Comparison of ENCODE assay signal across 9 cellular contexts in the genomic region with DNA sequence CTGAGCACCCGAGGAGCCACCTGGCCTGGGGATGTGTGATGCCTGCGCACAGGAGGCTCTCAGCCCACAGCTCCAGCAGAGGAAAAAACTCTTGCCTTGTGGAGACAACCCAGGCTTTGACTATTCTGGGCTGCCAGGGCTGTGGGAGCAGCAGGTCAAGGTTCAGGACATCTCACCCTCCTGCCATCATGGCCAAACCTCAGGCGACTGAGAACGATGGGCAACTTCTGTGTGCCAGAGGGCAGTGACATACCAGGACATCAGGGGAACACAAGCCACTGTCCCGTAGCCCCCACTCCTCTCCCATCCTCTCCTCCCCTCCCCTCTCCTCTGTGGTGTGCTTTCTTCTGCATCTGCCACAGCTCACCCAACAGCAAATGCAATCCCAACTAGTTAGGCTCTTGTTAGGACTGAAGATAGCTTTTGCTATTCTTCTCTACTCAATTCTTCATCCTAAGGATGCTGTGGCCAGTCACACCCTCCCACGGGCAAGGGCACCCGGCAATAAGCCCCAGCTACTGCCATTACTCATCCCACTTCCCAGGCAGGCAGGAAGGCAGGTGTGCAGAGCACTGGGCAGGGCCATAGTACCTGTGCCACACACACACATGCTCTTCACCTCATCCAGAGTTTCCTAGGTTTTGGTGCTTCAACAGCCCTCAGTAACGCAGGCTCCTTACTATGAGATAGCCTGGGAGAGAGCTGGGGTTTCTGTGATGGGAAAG. TPM values are rescaled to one million over a fixed set of nuclear protein-coding genes. Genes with fewer than 3 reads are reported as not detected.
DNase-seq lines count a peak whose midpoint lies in the region; ATAC-seq and TF ChIP-seq lines count a peak whose summit lies in the region.
"Had no signal": no experiment of that assay in that cellular context is flagged by ENCODE, and none has a peak within 500 bp of the region (broad histone marks: within the 10 kb centered on the region; RNA-seq: fewer than 3 reads in every experiment).

No MANE protein-coding gene starts in this region.

- no peak overlapping the region for H3K4me2 ChIP-seq in smooth muscle cell

- no peak overlapping the region for H3K9ac ChIP-seq in smooth muscle cell (ENCODE audit: low read depth)

- DNase-seq in activated CD4-positive, alpha-beta T cell treated with anti-CD3 and anti-CD28 coated beads for 48 hours: peak; percentile 57
- no peak for DNase-seq in activated CD4-positive, alpha-beta T cell treated with anti-CD3 and anti-CD28 coated beads for 4 hours
- DNase-seq in right atrium auricular region (ENCODE audit: low spot score) (no peak), Kasumi-1 (lab: John Stamatoyannopoulos, UW) (no peak), anterior cingulate cortex (lab: John Stamatoyannopoulos, UW) (no peak), smooth muscle cell (lab: John Stamatoyannopoulos, UW; ENCODE audit: unreplicated experiment) (no peak)
- no peak for DNase-seq in stimulated activated naive CD8-positive, alpha-beta T cell treated with anti-CD3 and anti-CD28 coated beads, Interleukin-15, Interleukin-2, amounts not matched to agents 100 U/mL and 50 U/mL, for 24 hours

- no peak overlapping the region for H3K4me3 ChIP-seq in right atrium auricular region
- no peak overlapping the region for H3K4me3 ChIP-seq in smooth muscle cell
- H3K4me3 ChIP-seq: SK-N-MC had no signal

- H2AFZ ChIP-seq in smooth muscle cell (ENCODE audit: low read depth): no peak overlapping the region

- H3K27ac ChIP-seq in VCaP: peak overlapping the region; percentile 94
- peak overlapping the region; percentile 83 to 95 for H3K27ac ChIP-seq in right atrium auricular region
- no peak overlapping the region for H3K27ac ChIP-seq in smooth muscle cell (ENCODE audit: low read depth)
- H3K27ac ChIP-seq: SK-N-MC had no signal

- H3K79me2 ChIP-seq in smooth muscle cell (ENCODE audit: low read depth): peaks cover 99% of the 10 kb centered on the region

- H3K36me3 ChIP-seq in right atrium auricular region: no peaks in the 10 kb centered on the region
- H3K36me3 ChIP-seq in smooth muscle cell (ENCODE audit: low read depth): no peaks in the 10 kb centered on the region

- no peaks in the 10 kb centered on the region for H3K9me3 ChIP-seq in right atrium auricular region
- H3K9me3 ChIP-seq in smooth muscle cell (replicated peaks; ENCODE audit: low read depth): no peaks in the 10 kb centered on the region

- H3F3A ChIP-seq in smooth muscle cell (ENCODE audit: low read depth): no peaks in the 10 kb centered on the region

- peak; percentile 30 for ATAC-seq in stimulated activated naive CD8-positive, alpha-beta T cell treated with anti-CD3 and anti-CD28 coated beads, Interleukin-15, Interleukin-2, amounts not matched to agents 100 U/mL and 50 U/mL, for 24 hours

- H4K20me1 ChIP-seq in smooth muscle cell (ENCODE audit: low read depth): peaks cover 100% of the 10 kb centered on the region

- no peaks in the 10 kb centered on the region for H3K27me3 ChIP-seq in right atrium auricular region
- no peaks in the 10 kb centered on the region for H3K27me3 ChIP-seq in smooth muscle cell (ENCODE audit: low read depth)

- WGBS in smooth muscle cell (ENCODE audit: low lambda C conversion rate): 84% methylated on average over 7 of the region's 8 CpGs

- TF ChIP-seq CTCF in VCaP (conservative IDR thresholded peaks at IDR 0.05): no peak
- TF ChIP-seq CTCF in right atrium auricular region (IDR thresholded peaks at IDR 0.05): no peak
- no peak for TF ChIP-seq CTCF in smooth muscle cell (IDR thresholded peaks at IDR 0.05; ENCODE audit: borderline replicate concordance, insufficient read depth, poor library complexity, severe bottlenecking)

- H3K4me1 ChIP-seq in right atrium auricular region (peaks cover 4 to 100% of the 10 kb centered on the region in 2 donors), smooth muscle cell (ENCODE audit: low read depth) (no peaks in the 10 kb centered on the region)

RNA-seq across cellular contexts. Expression of gene ELL, which starts 16.8 kb away (rescaled TPM):
- 10 to 100 TPM; 12.4 to 17.5 TPM for total RNA-seq in right atrium auricular region
- total RNA-seq in smooth muscle cell: 10.5 and 12.8 TPM in 2 replicates
- polyA plus RNA-seq in smooth muscle cell: 15.2 and 31.7 TPM in 2 replicates

RNA-seq across cellular contexts. Expression of gene FKBP8, which starts 38.3 kb away (rescaled TPM):
- total RNA-seq in right atrium auricular region: 100 to 1,000 TPM; 192 to 345 TPM
- 143 and 161 TPM in 2 replicates for total RNA-seq in smooth muscle cell
- polyA plus RNA-seq in smooth muscle cell: 340 and 358 TPM in 2 replicates

RNA-seq across cellular contexts. Expression of gene KXD1, which starts 52.6 kb away (rescaled TPM):
- total RNA-seq in right atrium auricular region: 100 to 1,000 TPM in 1 of 2 donors, 10 to 100 TPM in 1; 60.7 to 114 TPM
- 75.4 and 104 TPM in 2 replicates for total RNA-seq in smooth muscle cell
- polyA plus RNA-seq in smooth muscle cell: 134 and 141 TPM in 2 replicates
